In the genomic region with DNA sequence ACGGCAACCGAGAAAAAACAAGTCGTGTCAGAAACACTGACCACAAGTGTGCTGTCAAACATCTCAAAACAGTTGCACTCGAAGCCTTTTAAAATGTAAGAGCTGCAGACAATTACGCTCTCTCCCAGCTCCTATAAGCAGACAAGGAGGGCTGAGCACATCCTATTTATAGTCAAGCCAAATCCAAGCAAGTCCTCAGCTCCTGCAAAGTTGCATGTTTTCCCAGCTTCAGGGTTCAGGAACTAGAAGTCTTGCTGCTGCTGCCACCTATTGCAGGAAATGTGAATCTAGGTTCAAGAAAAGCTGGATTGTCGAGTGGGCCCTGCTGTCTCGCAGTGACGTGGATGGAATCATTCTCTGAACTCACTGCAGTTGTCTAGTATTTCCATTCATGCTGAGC, we compare ENCODE assay signal across 9 cellular contexts. TPM values are rescaled to one million over a fixed set of nuclear protein-coding genes. Genes with fewer than 3 reads are reported as not detected.
A peak's percentile ranks its signal among the peaks of the same experiment; 100 is the strongest.
DNase-seq lines count a peak whose midpoint lies in the region; ATAC-seq and TF ChIP-seq lines count a peak whose summit lies in the region.
"Had no signal": no experiment of that assay in that cellular context is flagged by ENCODE, and none has a peak within 500 bp of the region (broad histone marks: within the 10 kb centered on the region; RNA-seq: fewer than 3 reads in every experiment).

No MANE protein-coding gene starts in this region.

- DNase-seq in DMS114 treated with DMSO at 0.1 percent for 48 hours (lab: John Stamatoyannopoulos, UW; ENCODE audit: unreplicated experiment) (peak; percentile 16), NB4 (ENCODE audit: low read depth) (peak; percentile 12), chondrocyte (ENCODE audit: low spot score) (no peak), midbrain (lab: John Stamatoyannopoulos, UW) (peak; percentile 40), LoVo (ENCODE audit: low spot score) (no peak), glomerular visceral epithelial cell (ENCODE audit: extremely low spot score) (no peak)
- DNase-seq: SIG-M5 had no signal

- H3K4me1 Mint-ChIP-seq in chondrocyte (ENCODE audit: low read depth): no peaks in the 10 kb centered on the region

- no peak overlapping the region for H3K4me3 ChIP-seq in NB4 (ENCODE audit: low read depth, low read length)

- H3K27me3 Mint-ChIP-seq in chondrocyte (ENCODE audit: low read depth): peaks cover 9% of the 10 kb centered on the region

- H3K9me3 Mint-ChIP-seq in chondrocyte (ENCODE audit: low read depth): peaks cover 13% of the 10 kb centered on the region

- no peak overlapping the region for H3K4me3 Mint-ChIP-seq in chondrocyte (ENCODE audit: unreplicated experiment)

- TF ChIP-seq POLR2A in NB4 (IDR thresholded peaks at IDR 0.05; ENCODE audit: extremely low read depth, insufficient read length): no peak

- H3K27ac Mint-ChIP-seq in chondrocyte (ENCODE audit: unreplicated experiment): no peak overlapping the region

- TF ChIP-seq CTCF in NB4 (IDR thresholded peaks at IDR 0.05; ENCODE audit: low read depth, low read length) (no peak), chondrocyte (IDR thresholded peaks at IDR 0.05) (peak; percentile 72)

- ATAC-seq in HG02759 (IDR thresholded peaks at IDR 0.05; ENCODE audit: unreplicated experiment) (no peak), HG03108 (IDR thresholded peaks at IDR 0.05; ENCODE audit: unreplicated experiment) (no peak)

- peaks cover under 1% of the 10 kb centered on the region for H3K36me3 Mint-ChIP-seq in chondrocyte (ENCODE audit: low read depth)

RNA-seq across cellular contexts. Expression of gene EFCAB6, which starts 15.5 kb away (rescaled TPM):
- total RNA-seq in chondrocyte: 0.49 to 1.5 TPM (median 1.1 TPM) in 3 replicates

Comparison
In these comparisons a context has a peak if more than half of its experiments do, and no peak if none do; other contexts are left out.
1. DNase-seq: peak in DMS114 treated with DMSO at 0.1 percent for 48 hours (single experiment), NB4 (single experiment) and midbrain (single experiment); none in chondrocyte (single experiment), LoVo (single experiment) and glomerular visceral epithelial cell (single experiment).